In genomic region chr20:20780127-20780822, GRCh38 we compare ENCODE assay signal across 10 cellular contexts.
DNase-seq lines count a peak whose midpoint lies in the region; ATAC-seq and TF ChIP-seq lines count a peak whose summit lies in the region.
"Had no signal": no experiment of that assay in that cellular context is flagged by ENCODE, and none has a peak within 500 bp of the region (broad histone marks: within the 10 kb centered on the region; RNA-seq: fewer than 3 reads in every experiment).

No MANE protein-coding gene starts in this region.

- ATAC-seq in activated naive CD8-positive, alpha-beta T cell treated with anti-CD3 and anti-CD28 coated beads, Interleukin-2, amount 10 ng/mL, durations not matched to agents 7 days and 5 days (ENCODE audit: low read depth) = peak; percentile 47
- ATAC-seq in effector memory CD8-positive, alpha-beta T cell (replicated peaks) = peak; percentile 61
- peak; percentile 81 to 98 (median 92) for ATAC-seq in natural killer cell
- ATAC-seq: Panc1 had no signal

- no peak for DNase-seq in activated naive CD8-positive, alpha-beta T cell treated with anti-CD3 and anti-CD28 coated beads, Interleukin-2, amount 10 ng/mL, durations not matched to agents 7 days and 5 days
- DNase-seq in activated naive CD8-positive, alpha-beta T cell treated with anti-CD3 and anti-CD28 coated beads for 36 hours = no peak
- DNase-seq in NCI-H2107 (lab: John Stamatoyannopoulos, UW) (peak; percentile 67), natural killer cell (peak; percentile 30), SW 1271 (lab: John Stamatoyannopoulos, UW) (no peak), GM19240 (ENCODE audit: insufficient read length, low spot score) (no peak)
- no peak for DNase-seq in effector memory CD8-positive, alpha-beta T cell
- DNase-seq in stimulated activated CD4-positive, alpha-beta T cell treated with anti-CD3 and anti-CD28 coated beads, Interleukin-4, amount 100 ng/mL, for 4 hours = no peak

- peaks cover 5% of the 10 kb centered on the region for H3K4me1 Mint-ChIP-seq in activated naive CD8-positive, alpha-beta T cell treated with anti-CD3 and anti-CD28 coated beads, Interleukin-2, amount 10 ng/mL, durations not matched to agents 7 days and 5 days
- H3K4me1 Mint-ChIP-seq in activated naive CD8-positive, alpha-beta T cell treated with anti-CD3 and anti-CD28 coated beads for 36 hours = peaks cover 2% of the 10 kb centered on the region
- no peaks in the 10 kb centered on the region for H3K4me1 Mint-ChIP-seq in effector memory CD8-positive, alpha-beta T cell (ENCODE audit: low read depth in 2 of 2)
- peaks cover 13 to 17% of the 10 kb centered on the region in 2 donors for H3K4me1 Mint-ChIP-seq in natural killer cell

- TF ChIP-seq CTCF in natural killer cell (IDR thresholded peaks at IDR 0.05) = no peak

- H3K27ac Mint-ChIP-seq in activated naive CD8-positive, alpha-beta T cell treated with anti-CD3 and anti-CD28 coated beads, Interleukin-2, amount 10 ng/mL, durations not matched to agents 7 days and 5 days = no peak overlapping the region
- no peak overlapping the region for H3K27ac Mint-ChIP-seq in activated naive CD8-positive, alpha-beta T cell treated with anti-CD3 and anti-CD28 coated beads for 36 hours
- H3K27ac Mint-ChIP-seq in effector memory CD8-positive, alpha-beta T cell = no peak overlapping the region
- H3K27ac Mint-ChIP-seq in natural killer cell = peak overlapping the region in 1 of 2 donors; percentile 45
- H3K27ac Mint-ChIP-seq: CD8-positive, alpha-beta memory T cell had no signal

- POLR2A ChIA-PET in activated naive CD8-positive, alpha-beta T cell treated with anti-CD3 and anti-CD28 coated beads, Interleukin-2, amount 10 ng/mL, durations not matched to agents 7 days and 5 days (lab: Charles Lee) = no interaction called here

- no peak overlapping the region for H3K4me3 Mint-ChIP-seq in activated naive CD8-positive, alpha-beta T cell treated with anti-CD3 and anti-CD28 coated beads, Interleukin-2, amount 10 ng/mL, durations not matched to agents 7 days and 5 days
- H3K4me3 Mint-ChIP-seq in activated naive CD8-positive, alpha-beta T cell treated with anti-CD3 and anti-CD28 coated beads for 36 hours = no peak overlapping the region
- no peak overlapping the region for H3K4me3 Mint-ChIP-seq in effector memory CD8-positive, alpha-beta T cell
- H3K4me3 Mint-ChIP-seq in natural killer cell = no peak overlapping the region
- H3K4me3 Mint-ChIP-seq: CD8-positive, alpha-beta memory T cell had no signal

- H3K36me3 Mint-ChIP-seq in activated naive CD8-positive, alpha-beta T cell treated with anti-CD3 and anti-CD28 coated beads, Interleukin-2, amount 10 ng/mL, durations not matched to agents 7 days and 5 days = no peaks in the 10 kb centered on the region
- no peaks in the 10 kb centered on the region for H3K36me3 Mint-ChIP-seq in activated naive CD8-positive, alpha-beta T cell treated with anti-CD3 and anti-CD28 coated beads for 36 hours
- no peaks in the 10 kb centered on the region for H3K36me3 Mint-ChIP-seq in effector memory CD8-positive, alpha-beta T cell (ENCODE audit: insufficient read depth)
- H3K36me3 Mint-ChIP-seq in natural killer cell = no peaks in the 10 kb centered on the region

- intact Hi-C loops in natural killer cell (cut with micrococcal nuclease) = no loop called here

- peaks cover 4% of the 10 kb centered on the region for H3K27me3 Mint-ChIP-seq in activated naive CD8-positive, alpha-beta T cell treated with anti-CD3 and anti-CD28 coated beads, Interleukin-2, amount 10 ng/mL, durations not matched to agents 7 days and 5 days
- H3K27me3 Mint-ChIP-seq in activated naive CD8-positive, alpha-beta T cell treated with anti-CD3 and anti-CD28 coated beads for 36 hours = peaks cover 13% of the 10 kb centered on the region
- peaks cover 15 to 20% of the 10 kb centered on the region in 2 donors for H3K27me3 Mint-ChIP-seq in effector memory CD8-positive, alpha-beta T cell
- peaks cover 0 to 4% of the 10 kb centered on the region in 2 donors for H3K27me3 Mint-ChIP-seq in natural killer cell (ENCODE audit: low read depth in 2 of 2)

- H3K9me3 Mint-ChIP-seq in activated naive CD8-positive, alpha-beta T cell treated with anti-CD3 and anti-CD28 coated beads, Interleukin-2, amount 10 ng/mL, durations not matched to agents 7 days and 5 days = no peaks in the 10 kb centered on the region
- no peaks in the 10 kb centered on the region for H3K9me3 Mint-ChIP-seq in activated naive CD8-positive, alpha-beta T cell treated with anti-CD3 and anti-CD28 coated beads for 36 hours
- H3K9me3 Mint-ChIP-seq in effector memory CD8-positive, alpha-beta T cell = no peaks in the 10 kb centered on the region
- H3K9me3 Mint-ChIP-seq in natural killer cell = no peaks in the 10 kb centered on the region

Comparison
In these comparisons a context has a peak if more than half of its experiments do, and no peak if none do; other contexts are left out.
1. DNase-seq: peak in NCI-H2107 (single experiment) and natural killer cell (single experiment); none in activated naive CD8-positive, alpha-beta T cell treated with anti-CD3 and anti-CD28 coated beads, Interleukin-2, amount 10 ng/mL, durations not matched to agents 7 days and 5 days (single experiment), activated naive CD8-positive, alpha-beta T cell treated with anti-CD3 and anti-CD28 coated beads for 36 hours (single experiment), effector memory CD8-positive, alpha-beta T cell (0 of 3), stimulated activated CD4-positive, alpha-beta T cell treated with anti-CD3 and anti-CD28 coated beads, Interleukin-4, amount 100 ng/mL, for 4 hours (0 of 2), SW 1271 (0 of 2) and GM19240 (single experiment).
2. Peak in every context shown above with its lines, with median percentiles within 50 percentile points of each other: ATAC-seq.